ENCODE assay signal across 8 cellular contexts in genomic region chr1:84103197-84103992, GRCh38. TPM values are rescaled to one million over a fixed set of nuclear protein-coding genes. Genes with fewer than 3 reads are reported as not detected.
DNase-seq lines count a peak whose midpoint lies in the region; ATAC-seq lines count a peak whose summit lies in the region.

No MANE protein-coding gene starts in this region.

- no peak overlapping the region for H3K4me3 Mint-ChIP-seq in activated CD8-positive, alpha-beta memory T cell treated with anti-CD3 and anti-CD28 coated beads, Interleukin-2, amount 10 ng/mL, durations not matched to agents 7 days and 5 days

- H3K9me3 Mint-ChIP-seq in activated CD8-positive, alpha-beta memory T cell treated with anti-CD3 and anti-CD28 coated beads, Interleukin-2, amount 10 ng/mL, durations not matched to agents 7 days and 5 days (ENCODE audit: low read depth) = peaks cover 7% of the 10 kb centered on the region

- CTCF ChIA-PET in activated CD8-positive, alpha-beta memory T cell treated with anti-CD3 and anti-CD28 coated beads, Interleukin-2, amount 10 ng/mL, durations not matched to agents 7 days and 5 days (lab: Charles Lee) = no interaction called here

- H3K27me3 Mint-ChIP-seq in activated CD8-positive, alpha-beta memory T cell treated with anti-CD3 and anti-CD28 coated beads, Interleukin-2, amount 10 ng/mL, durations not matched to agents 7 days and 5 days = no peaks in the 10 kb centered on the region

- peaks cover 17% of the 10 kb centered on the region for H3K36me3 Mint-ChIP-seq in activated CD8-positive, alpha-beta memory T cell treated with anti-CD3 and anti-CD28 coated beads, Interleukin-2, amount 10 ng/mL, durations not matched to agents 7 days and 5 days

- no peak for DNase-seq in activated CD8-positive, alpha-beta memory T cell treated with anti-CD3 and anti-CD28 coated beads, Interleukin-2, amount 10 ng/mL, durations not matched to agents 7 days and 5 days
- DNase-seq in activated CD8-positive, alpha-beta memory T cell treated with anti-CD3 and anti-CD28 coated beads, Interleukin-2, amount 50 U/mL, for 4 hours = no peak
- DNase-seq in NCI-H146 treated with DMSO at 0.1 percent for 48 hours (lab: John Stamatoyannopoulos, UW; ENCODE audit: unreplicated experiment) (peak; percentile 18), amygdala (lab: John Stamatoyannopoulos, UW) (peak in 38 of 56 donors; percentile 4 to 67 (median 26)), iPS-NIHi7 (ENCODE audit: extremely low spot score) (peak; percentile 51), stromal cell of bone marrow (ENCODE audit: low read depth) (peak; percentile 75), ecto neural progenitor cell (ENCODE audit: low spot score) (no peak)

- peak; percentile 79 for ATAC-seq in activated CD8-positive, alpha-beta memory T cell treated with anti-CD3 and anti-CD28 coated beads, Interleukin-2, amount 10 ng/mL, durations not matched to agents 7 days and 5 days
- peak; percentile 97 for ATAC-seq in HG02610 (IDR thresholded peaks at IDR 0.05; ENCODE audit: unreplicated experiment)

- H3K4me1 Mint-ChIP-seq in activated CD8-positive, alpha-beta memory T cell treated with anti-CD3 and anti-CD28 coated beads, Interleukin-2, amount 10 ng/mL, durations not matched to agents 7 days and 5 days = peaks cover 17% of the 10 kb centered on the region

- H3K27ac Mint-ChIP-seq in activated CD8-positive, alpha-beta memory T cell treated with anti-CD3 and anti-CD28 coated beads, Interleukin-2, amount 10 ng/mL, durations not matched to agents 7 days and 5 days = no peak overlapping the region

RNA-seq across cellular contexts. Expression of gene PRKACB, which starts 40.7 kb away (rescaled TPM):
- total RNA-seq in activated CD8-positive, alpha-beta memory T cell treated with anti-CD3 and anti-CD28 coated beads, Interleukin-2, amount 10 ng/mL, durations not matched to agents 7 days and 5 days = 10 to 100 TPM; 68.8 to 69.1 TPM

Comparison
In these comparisons a context has a peak if more than half of its experiments do, and no peak if none do; other contexts are left out.
1. DNase-seq: peak in NCI-H146 treated with DMSO at 0.1 percent for 48 hours (single experiment), amygdala (38 of 56), iPS-NIHi7 (single experiment) and stromal cell of bone marrow (single experiment); none in activated CD8-positive, alpha-beta memory T cell treated with anti-CD3 and anti-CD28 coated beads, Interleukin-2, amount 10 ng/mL, durations not matched to agents 7 days and 5 days (single experiment), activated CD8-positive, alpha-beta memory T cell treated with anti-CD3 and anti-CD28 coated beads, Interleukin-2, amount 50 U/mL, for 4 hours (single experiment) and ecto neural progenitor cell (single experiment).